In genomic region chr1:234592240-234592639, GRCh38 we compare ENCODE assay signal across 12 cellular contexts.
"Had no signal": no experiment of that assay in that cellular context is flagged by ENCODE, and none has a peak within 500 bp of the region (broad histone marks: within the 10 kb centered on the region; RNA-seq: fewer than 3 reads in every experiment).

No MANE protein-coding gene starts in this region.

- H3K9me3 ChIP-seq: body of pancreas had no signal

- H3K4me1 ChIP-seq: body of pancreas had no signal

- DNase-seq: activated CD4-positive, alpha-beta T cell treated with anti-CD3 and anti-CD28 coated beads for 48 hours; activated CD4-positive, CD25-positive, alpha-beta regulatory T cell; activated CD8-positive, alpha-beta T cell treated with anti-CD3 and anti-CD28 coated beads for 36 hours; activated naive CD4-positive, alpha-beta T cell treated with anti-CD3 and anti-CD28 coated beads for 36 hours; activated T-cell treated with anti-CD3 and anti-CD28 coated beads, Interleukin-2, amount 50 U/mL, for 1 hour; body of pancreas; midbrain; occipital lobe; T-helper 1 cell; T-helper 9 cell; trophoblast cell had no signal

- H3K27ac ChIP-seq: body of pancreas, coronary artery had no signal

- H3K27me3 ChIP-seq: body of pancreas had no signal

- H3K4me3 ChIP-seq: body of pancreas, coronary artery had no signal
